17 cellular contexts compared by ENCODE assay signal in genomic region chr4:1379351-1379781, GRCh38. TPM values are rescaled to one million over a fixed set of nuclear protein-coding genes. Genes with fewer than 3 reads are reported as not detected.
"Had no signal": no experiment of that assay in that cellular context is flagged by ENCODE, and none has a peak within 500 bp of the region (broad histone marks: within the 10 kb centered on the region; RNA-seq: fewer than 3 reads in every experiment).

No MANE protein-coding gene starts in this region.

- H3K36me3 Mint-ChIP-seq: activated naive CD4-positive, alpha-beta T cell treated with anti-CD3 and anti-CD28 coated beads, Interleukin-2, amount 50 U/mL, for 24 hours had no signal

- H3K4me3 Mint-ChIP-seq: activated CD4-positive, alpha-beta memory T cell treated with anti-CD3 and anti-CD28 coated beads, Interleukin-2, amount 10 ng/mL, durations not matched to agents 7 days and 5 days; activated naive CD4-positive, alpha-beta T cell treated with anti-CD3 and anti-CD28 coated beads, Interleukin-2, amount 50 U/mL, for 24 hours; activated T-cell treated with anti-CD3 and anti-CD28 coated beads, Interleukin-2, amount 50 U/mL, for 24 hours; brain; central memory CD8-positive, alpha-beta T cell; immature natural killer cell; naive thymus-derived CD8-positive, alpha-beta T cell had no signal

- H3K4me1 Mint-ChIP-seq: activated CD4-positive, alpha-beta memory T cell treated with anti-CD3 and anti-CD28 coated beads, Interleukin-2, amount 10 ng/mL, durations not matched to agents 7 days and 5 days; activated naive CD4-positive, alpha-beta T cell treated with anti-CD3 and anti-CD28 coated beads, Interleukin-2, amount 50 U/mL, for 24 hours; central memory CD8-positive, alpha-beta T cell; immature natural killer cell; naive thymus-derived CD8-positive, alpha-beta T cell had no signal

- H3K4me3 ChIP-seq: prostate gland, stomach had no signal

- H3K4me1 ChIP-seq: foreskin keratinocyte, prostate gland, stomach had no signal

- H3K9me3 Mint-ChIP-seq: activated CD4-positive, alpha-beta memory T cell treated with anti-CD3 and anti-CD28 coated beads, Interleukin-2, amount 10 ng/mL, durations not matched to agents 7 days and 5 days; activated naive CD4-positive, alpha-beta T cell treated with anti-CD3 and anti-CD28 coated beads, Interleukin-2, amount 50 U/mL, for 24 hours; activated T-cell treated with anti-CD3 and anti-CD28 coated beads, Interleukin-2, amount 50 U/mL, for 24 hours; brain; central memory CD8-positive, alpha-beta T cell; immature natural killer cell; naive thymus-derived CD8-positive, alpha-beta T cell had no signal

- H3K27ac Mint-ChIP-seq: activated CD4-positive, alpha-beta memory T cell treated with anti-CD3 and anti-CD28 coated beads, Interleukin-2, amount 10 ng/mL, durations not matched to agents 7 days and 5 days; activated naive CD4-positive, alpha-beta T cell treated with anti-CD3 and anti-CD28 coated beads, Interleukin-2, amount 50 U/mL, for 24 hours; activated T-cell treated with anti-CD3 and anti-CD28 coated beads, Interleukin-2, amount 50 U/mL, for 24 hours; brain; immature natural killer cell; naive thymus-derived CD8-positive, alpha-beta T cell had no signal

- ATAC-seq: foreskin keratinocyte; left colon; naive thymus-derived CD8-positive, alpha-beta T cell had no signal

- DNase-seq: activated CD4-positive, alpha-beta memory T cell treated with anti-CD3 and anti-CD28 coated beads, Interleukin-2, amount 10 ng/mL, durations not matched to agents 7 days and 5 days; activated T-cell treated with anti-CD3 and anti-CD28 coated beads, Interleukin-2, amount 50 U/mL, for 24 hours; effector CD8-positive, alpha-beta T cell; foreskin keratinocyte; immature natural killer cell; occipital lobe; stimulated activated CD4-positive, alpha-beta T cell treated with anti-CD3 and anti-CD28 coated beads, Interleukin-12 subunit alpha, Interleukin-12 subunit beta, amount 100 ng/mL, for 4 hours; stimulated activated CD4-positive, alpha-beta T cell treated with anti-CD3 and anti-CD28 coated beads, Interleukin-2, amount 100 ng/mL, for 24 hours; stomach had no signal

- H3K27me3 Mint-ChIP-seq: activated CD4-positive, alpha-beta memory T cell treated with anti-CD3 and anti-CD28 coated beads, Interleukin-2, amount 10 ng/mL, durations not matched to agents 7 days and 5 days; activated naive CD4-positive, alpha-beta T cell treated with anti-CD3 and anti-CD28 coated beads, Interleukin-2, amount 50 U/mL, for 24 hours; activated T-cell treated with anti-CD3 and anti-CD28 coated beads, Interleukin-2, amount 50 U/mL, for 24 hours; brain; central memory CD8-positive, alpha-beta T cell; naive thymus-derived CD8-positive, alpha-beta T cell had no signal

- H3K9me3 ChIP-seq: prostate gland, stomach had no signal

- H3K27ac ChIP-seq: foreskin keratinocyte, prostate gland, stomach had no signal

- H3K27me3 ChIP-seq: foreskin keratinocyte, stomach had no signal

RNA-seq across cellular contexts. Expression of gene NKX1-1, which starts 26.9 kb away (rescaled TPM):
- total RNA-seq: activated CD4-positive, alpha-beta memory T cell treated with anti-CD3 and anti-CD28 coated beads, Interleukin-2, amount 10 ng/mL, durations not matched to agents 7 days and 5 days; foreskin keratinocyte; left colon; mononuclear cell; naive thymus-derived CD8-positive, alpha-beta T cell; occipital lobe; prostate gland; stomach; T-helper 1 cell treated with Interleukin-12 subunit alpha and Interleukin-12 subunit beta and Interleukin-4 antibody, amounts not matched to agents 30 ng/mL and 1 ng/mL, for 36 hours had no signal
